15 cellular contexts compared by ENCODE assay signal in genomic region chr1:45621501-45621836, GRCh38. TPM values are rescaled to one million over a fixed set of nuclear protein-coding genes. Genes with fewer than 3 reads are reported as not detected.
DNase-seq lines count a peak whose midpoint lies in the region; ATAC-seq and TF ChIP-seq lines count a peak whose summit lies in the region.
"Had no signal": no experiment of that assay in that cellular context is flagged by ENCODE, and none has a peak within 500 bp of the region (broad histone marks: within the 10 kb centered on the region; RNA-seq: fewer than 3 reads in every experiment).

No MANE protein-coding gene starts in this region.

- WGBS in endodermal cell (ENCODE audit: insufficient coverage in 1 of 2, insufficient read length in 1 of 2), 2 experiments = 91 to 94% methylated on average over 3 of the region's 3 CpGs

- CTCF ChIA-PET in AG04450 (lab: Charles Lee) = no interaction called here

- peak overlapping the region; percentile 10 for H3K27ac Mint-ChIP-seq in endodermal cell
- peak overlapping the region; percentile 89 for H3K27ac Mint-ChIP-seq in nephron progenitor cell

- TF ChIP-seq CTCF in AG04450 (IDR thresholded peaks at IDR 0.05; ENCODE audit: low read depth, low read length) (no peak), endodermal cell (conservative IDR thresholded peaks at IDR 0.05) (no peak), nephron progenitor cell (IDR thresholded peaks at IDR 0.05) (no peak)

- peak overlapping the region; percentile 11 for H3K27ac ChIP-seq in AG04450 (ENCODE audit: low read depth, low read length)
- H3K27ac ChIP-seq in endodermal cell (ENCODE audit: low read depth, low read length) = peak overlapping the region; percentile 50
- H3K27ac ChIP-seq: epithelial cell of prostate, GM23248 had no signal

- H3K36me3 Mint-ChIP-seq in endodermal cell (ENCODE audit: low read depth) = peaks cover 48% of the 10 kb centered on the region
- H3K36me3 Mint-ChIP-seq in nephron progenitor cell (ENCODE audit: low read depth) = peaks cover 47% of the 10 kb centered on the region

- DNase-seq in AG04450 (ENCODE audit: low read depth, low spot score) = no peak
- peak; percentile 15 for DNase-seq in NAMALWA (ENCODE audit: low spot score)
- peak; percentile 55 for DNase-seq in endodermal cell
- no peak for DNase-seq in nephron progenitor cell
- DNase-seq in GM03348 (ENCODE audit: low spot score) = no peak
- DNase-seq in HCEC 1CT = no peak
- DNase-seq in HK-2 (ENCODE audit: unreplicated experiment) = no peak
- DNase-seq: CD4-positive, alpha-beta memory T cell; GM23248; islet precursor cell; NCI-H1436; OCI-M1 had no signal

- peaks cover 6% of the 10 kb centered on the region; the same call in 1 of the 2 replicates for H3K9me3 ChIP-seq in AG04450 (ENCODE audit: control insufficient read depth, insufficient read depth, low read length)
- no peaks in the 10 kb centered on the region for H3K9me3 ChIP-seq in endodermal cell (ENCODE audit: control insufficient read depth, low read length)

- H3K9ac ChIP-seq in endodermal cell (ENCODE audit: extremely low read depth, low read length, poor library complexity, severe bottlenecking) = no peak overlapping the region
- H3K9ac ChIP-seq: GM23248 had no signal

- H3K27me3 ChIP-seq in AG04450 (ENCODE audit: control insufficient read depth, insufficient read depth, low read length) (no peaks in the 10 kb centered on the region), endodermal cell (ENCODE audit: control insufficient read depth, insufficient read depth, low read length, poor library complexity, severe bottlenecking) (no peaks in the 10 kb centered on the region)

- ATAC-seq in GM21360 (IDR thresholded peaks at IDR 0.05; ENCODE audit: unreplicated experiment) = no peak

- peaks cover 44% of the 10 kb centered on the region for H3K36me3 ChIP-seq in endodermal cell (ENCODE audit: control insufficient read depth, insufficient read depth, low read length)

- no peaks in the 10 kb centered on the region for H3K4me1 ChIP-seq in endodermal cell (ENCODE audit: control insufficient read depth, insufficient read depth, low read length)

- no peaks in the 10 kb centered on the region for H3K27me3 Mint-ChIP-seq in endodermal cell (ENCODE audit: insufficient read depth)
- H3K27me3 Mint-ChIP-seq in nephron progenitor cell (ENCODE audit: low read depth, poor library complexity) = no peaks in the 10 kb centered on the region
- H3K27me3 Mint-ChIP-seq: CD4-positive, alpha-beta memory T cell had no signal

- no peak overlapping the region for H3K4me3 ChIP-seq in AG04450 (ENCODE audit: low read depth, low read length)
- no peak overlapping the region for H3K4me3 ChIP-seq in endodermal cell (ENCODE audit: low read length)
- H3K4me3 ChIP-seq: GM23248, skin epidermis had no signal

- H3K4me1 Mint-ChIP-seq in endodermal cell (no peaks in the 10 kb centered on the region), nephron progenitor cell (peaks cover 4% of the 10 kb centered on the region)

- no peak overlapping the region for H3K4me3 Mint-ChIP-seq in endodermal cell
- H3K4me3 Mint-ChIP-seq in nephron progenitor cell = no peak overlapping the region
- H3K4me3 Mint-ChIP-seq: CD4-positive, alpha-beta memory T cell had no signal

- POLR2A ChIA-PET in AG04450 (lab: Yijun Ruan, JAX) = interaction anchor here (0.6 kb wide), 1 partner anchor 289 kb away, joined by 4 read pairs; no protein-coding TSS in a partner anchor

- no peaks in the 10 kb centered on the region for H3K9me3 Mint-ChIP-seq in endodermal cell
- no peaks in the 10 kb centered on the region for H3K9me3 Mint-ChIP-seq in nephron progenitor cell
- H3K9me3 Mint-ChIP-seq: CD4-positive, alpha-beta memory T cell had no signal

RNA-seq across cellular contexts. Expression of gene CCDC17, which starts 2.4 kb away (rescaled TPM):
- polyA plus RNA-seq in AG04450 (2011; rRNA removed) = 0.19 TPM in 2 replicates
- polyA minus RNA-seq in AG04450 (2011; rRNA and poly(A)+ RNA removed) = 1.5 and 1.7 TPM in 2 replicates
- 1 to 10 TPM; 2.5 to 5.1 TPM for total RNA-seq in endodermal cell
- polyA plus RNA-seq in endodermal cell (2013, experiment 1 of 2) = 1.2 TPM
- polyA plus RNA-seq in endodermal cell (2013, experiment 2 of 2) = 1.2 TPM

RNA-seq across cellular contexts. Expression of gene NASP, which starts 37.6 kb away (rescaled TPM):
- 61.9 and 74.8 TPM in 2 replicates for polyA plus RNA-seq in AG04450 (2011; rRNA removed)
- 46.2 and 48.5 TPM in 2 replicates for polyA minus RNA-seq in AG04450 (2011; rRNA and poly(A)+ RNA removed)
- total RNA-seq in endodermal cell = 100 to 1,000 TPM; 368 to 385 TPM
- polyA plus RNA-seq in endodermal cell (2013, experiment 1 of 2) = 403 TPM
- 368 TPM for polyA plus RNA-seq in endodermal cell (2013, experiment 2 of 2)

Comparison
In these comparisons a context has a peak if more than half of its experiments do, and no peak if none do; other contexts are left out.
1. DNase-seq: peak in NAMALWA (single experiment) and endodermal cell (single experiment); none in AG04450 (single experiment), nephron progenitor cell (single experiment), GM03348 (single experiment), HCEC 1CT (single experiment) and HK-2 (single experiment).